Comparison of ENCODE assay signal across 2 cellular contexts in genomic region chr19:1113986-1114483, GRCh38.
TF ChIP-seq lines count a peak whose summit lies in the region.

No MANE protein-coding gene starts in this region.

TF ChIP-seq in SK-N-SH, 30 proteins besides CTCF, POLR2A, EP300 and RAD21 (continued from another document):
- TF ChIP-seq USF1 (IDR thresholded peaks at IDR 0.05; ENCODE audit: borderline replicate concordance, low read depth) (no peak), MXI1 (IDR thresholded peaks at IDR 0.05; ENCODE audit: low read depth, low read length) (no peak), TEAD4 (IDR thresholded peaks at IDR 0.05; ENCODE audit: borderline replicate concordance, insufficient read depth) (no peak), PBX3 (IDR thresholded peaks at IDR 0.05) (no peak), RFX5 (IDR thresholded peaks at IDR 0.05; ENCODE audit: low read length) (no peak), GATA2 (CRISPR knock-in tag; IDR thresholded peaks at IDR 0.05) (no peak), EZH2phosphoT487 (IDR thresholded peaks at IDR 0.05; ENCODE audit: borderline replicate concordance, low read depth) (no peak)

TF ChIP-seq in SK-N-SH treated with all-trans-retinoic acid at 6 μM for 48 hours, 23 proteins besides CTCF, POLR2A, EP300 and RAD21 (continued from another document):
- TF ChIP-seq, protein P1, sequence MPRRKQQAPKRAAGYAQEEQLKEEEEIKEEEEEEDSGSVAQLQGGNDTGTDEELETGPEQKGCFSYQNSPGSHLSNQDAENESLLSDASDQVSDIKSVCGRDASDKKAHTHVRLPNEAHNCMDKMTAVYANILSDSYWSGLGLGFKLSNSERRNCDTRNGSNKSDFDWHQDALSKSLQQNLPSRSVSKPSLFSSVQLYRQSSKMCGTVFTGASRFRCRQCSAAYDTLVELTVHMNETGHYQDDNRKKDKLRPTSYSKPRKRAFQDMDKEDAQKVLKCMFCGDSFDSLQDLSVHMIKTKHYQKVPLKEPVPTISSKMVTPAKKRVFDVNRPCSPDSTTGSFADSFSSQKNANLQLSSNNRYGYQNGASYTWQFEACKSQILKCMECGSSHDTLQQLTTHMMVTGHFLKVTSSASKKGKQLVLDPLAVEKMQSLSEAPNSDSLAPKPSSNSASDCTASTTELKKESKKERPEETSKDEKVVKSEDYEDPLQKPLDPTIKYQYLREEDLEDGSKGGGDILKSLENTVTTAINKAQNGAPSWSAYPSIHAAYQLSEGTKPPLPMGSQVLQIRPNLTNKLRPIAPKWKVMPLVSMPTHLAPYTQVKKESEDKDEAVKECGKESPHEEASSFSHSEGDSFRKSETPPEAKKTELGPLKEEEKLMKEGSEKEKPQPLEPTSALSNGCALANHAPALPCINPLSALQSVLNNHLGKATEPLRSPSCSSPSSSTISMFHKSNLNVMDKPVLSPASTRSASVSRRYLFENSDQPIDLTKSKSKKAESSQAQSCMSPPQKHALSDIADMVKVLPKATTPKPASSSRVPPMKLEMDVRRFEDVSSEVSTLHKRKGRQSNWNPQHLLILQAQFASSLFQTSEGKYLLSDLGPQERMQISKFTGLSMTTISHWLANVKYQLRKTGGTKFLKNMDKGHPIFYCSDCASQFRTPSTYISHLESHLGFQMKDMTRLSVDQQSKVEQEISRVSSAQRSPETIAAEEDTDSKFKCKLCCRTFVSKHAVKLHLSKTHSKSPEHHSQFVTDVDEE (CRISPR knock-in tag; IDR thresholded peaks at IDR 0.05) = no peak
- no peak for TF ChIP-seq BACH2 (CRISPR knock-in tag; IDR thresholded peaks at IDR 0.05; ENCODE audit: borderline replicate concordance)
- no peak for TF ChIP-seq RARB (CRISPR knock-in tag; IDR thresholded peaks at IDR 0.05)
- TF ChIP-seq ZNF70 (CRISPR knock-in tag; IDR thresholded peaks at IDR 0.05) = no peak
- no peak for TF ChIP-seq SNAI2 (CRISPR knock-in tag; IDR thresholded peaks at IDR 0.05)
- TF ChIP-seq CREB5 (CRISPR knock-in tag; IDR thresholded peaks at IDR 0.05; ENCODE audit: low read depth) = no peak
